In genomic region chr3:128455786-128456748, GRCh38 we compare ENCODE assay signal across 15 cellular contexts. TPM values are rescaled to one million over a fixed set of nuclear protein-coding genes. Genes with fewer than 3 reads are reported as not detected.
DNase-seq lines count a peak whose midpoint lies in the region; ATAC-seq and TF ChIP-seq lines count a peak whose summit lies in the region.
"Had no signal": no experiment of that assay in that cellular context is flagged by ENCODE, and none has a peak within 500 bp of the region (broad histone marks: within the 10 kb centered on the region; RNA-seq: fewer than 3 reads in every experiment).

No MANE protein-coding gene starts in this region.

- CTCF ChIA-PET in HEK293 (lab: Yijun Ruan, JAX), result no interaction called here

- H3K4me1 ChIP-seq in HEK293 (ENCODE audit: control insufficient read depth, insufficient read depth, low read length), result no peaks in the 10 kb centered on the region
- no peaks in the 10 kb centered on the region for H3K4me1 ChIP-seq in RWPE2 (ENCODE audit: insufficient read depth, poor library complexity, severe bottlenecking)
- peaks cover 10% of the 10 kb centered on the region for H3K4me1 ChIP-seq in mesendoderm (ENCODE audit: control insufficient read depth, low read depth, low read length)

- H2BK5ac ChIP-seq in mesendoderm (ENCODE audit: low read length), result no peak overlapping the region

- H3K9ac ChIP-seq in mesendoderm (ENCODE audit: low read length), result peak overlapping the region; percentile 20
- H3K9ac ChIP-seq: BLaER1 had no signal

- ATAC-seq in RWPE2 (ENCODE audit: low read depth) (peak; percentile 26; the same call in 1 of the 3 replicates), GM19395 (IDR thresholded peaks at IDR 0.05; ENCODE audit: unreplicated experiment) (no peak), GM18909 (IDR thresholded peaks at IDR 0.05; ENCODE audit: poor library complexity, unreplicated experiment) (no peak)
- ATAC-seq: HCT116 had no signal

- DNase-seq in DMS 273 treated with DMSO at 0.1 percent for 48 hours (lab: John Stamatoyannopoulos, UW) (peak; percentile 11), RWPE2 (ENCODE audit: low spot score) (no peak), mesendoderm (no peak), NCI-H226 (no peak), NCI-H1105 treated with DMSO at 0.1 percent for 48 hours (lab: John Stamatoyannopoulos, UW) (no peak)
- DNase-seq: DMS153, NCI-H2107, NCI-H510A, SHP77, T-helper 2 cell had no signal

- no peak overlapping the region for H3K4ac ChIP-seq in mesendoderm (ENCODE audit: low read depth, low read length)

- H4K5ac ChIP-seq in mesendoderm (ENCODE audit: low read length), result no peak overlapping the region

- no peak overlapping the region for H3K4me2 ChIP-seq in mesendoderm (ENCODE audit: low read length)

- no peak overlapping the region for H3K23ac ChIP-seq in mesendoderm (ENCODE audit: low read length)

- H2BK120ac ChIP-seq in mesendoderm (ENCODE audit: low read depth, low read length), result no peak overlapping the region

- H2BK15ac ChIP-seq in mesendoderm (replicated peaks; ENCODE audit: low read depth), result no peak overlapping the region

- H3K27me3 ChIP-seq in RWPE2 (ENCODE audit: insufficient read depth, poor library complexity, severe bottlenecking), result no peaks in the 10 kb centered on the region
- no peaks in the 10 kb centered on the region for H3K27me3 ChIP-seq in mesendoderm (ENCODE audit: insufficient read depth, low read length, poor library complexity)

- WGBS in mesendoderm (ENCODE audit: extremely low coverage, insufficient coverage, low lambda C conversion rate), result no CpG with 5 or more reads among the region's 16 CpGs

- no peak overlapping the region for H3K4me3 ChIP-seq in HEK293 (ENCODE audit: low read depth, low read length)
- no peak overlapping the region for H3K4me3 ChIP-seq in RWPE2 (ENCODE audit: severe bottlenecking)
- H3K4me3 ChIP-seq in mesendoderm (ENCODE audit: low read length), result no peak overlapping the region
- H3K4me3 ChIP-seq: BLaER1 had no signal

- H3K27ac ChIP-seq in HEK293 (ENCODE audit: extremely low read depth, low read depth, low read length) (no peak overlapping the region), RWPE2 (ENCODE audit: poor library complexity, severe bottlenecking) (no peak overlapping the region), mesendoderm (ENCODE audit: low read depth, low read length) (no peak overlapping the region)
- H3K27ac ChIP-seq: BLaER1 had no signal

- H3K79me1 ChIP-seq in mesendoderm (ENCODE audit: low read length), result no peaks in the 10 kb centered on the region

- H3K36me3 ChIP-seq in HEK293 (ENCODE audit: control insufficient read depth in 2 of 2, insufficient read depth in 1 of 2, low read length in 2 of 2), result no peaks in the 10 kb centered on the region
- H3K36me3 ChIP-seq in RWPE2 (ENCODE audit: low read depth), result no peaks in the 10 kb centered on the region
- no peaks in the 10 kb centered on the region for H3K36me3 ChIP-seq in mesendoderm (ENCODE audit: control insufficient read depth, insufficient read depth, low read length)
- H3K36me3 ChIP-seq: BLaER1 had no signal

- no peaks in the 10 kb centered on the region for H3K79me2 ChIP-seq in mesendoderm (ENCODE audit: control insufficient read depth, insufficient read depth, low read length)

- H3K9me3 ChIP-seq in HEK293 (ENCODE audit: control insufficient read depth, insufficient read depth, low read depth, low read length) (no peaks in the 10 kb centered on the region), RWPE2 (ENCODE audit: severe bottlenecking) (no peaks in the 10 kb centered on the region)
- H3K9me3 ChIP-seq: BLaER1 had no signal

- peak overlapping the region; percentile 65 for H2AK5ac ChIP-seq in mesendoderm (ENCODE audit: low read length)

- TF ChIP-seq CTCF in HEK293 (tag by site-specific recombination; IDR thresholded peaks at IDR 0.05) (no peak), RWPE2 (IDR thresholded peaks at IDR 0.05; ENCODE audit: poor library complexity, severe bottlenecking) (no peak)

- H3K18ac ChIP-seq in mesendoderm (ENCODE audit: low read length), result no peak overlapping the region

- H3K56ac ChIP-seq in mesendoderm (ENCODE audit: low read length), result peak overlapping the region; percentile 54

- no peak overlapping the region for H4K8ac ChIP-seq in mesendoderm (ENCODE audit: low read depth, low read length)

- POLR2A ChIA-PET in HEK293 (lab: Yijun Ruan, JAX), result no interaction called here

TF ChIP-seq in HEK293, 187 proteins besides CTCF, POLR2A, EP300 and RAD21:
- TF ChIP-seq ZNF664 (tag by site-specific recombination; IDR thresholded peaks at IDR 0.05), result no peak
- peak; percentile 48; the same call in 1 of the 2 replicates for TF ChIP-seq ZBTB20 (tag by site-specific recombination; IDR thresholded peaks at IDR 0.05)

RNA-seq across cellular contexts. Expression of gene DNAJB8, which starts 10.6 kb away (rescaled TPM):
- polyA plus RNA-seq in mesendoderm (2013, experiment 1 of 2), result not detected
- polyA plus RNA-seq in mesendoderm (2013, experiment 2 of 2), result not detected

RNA-seq across cellular contexts. Expression of gene GATA2, which starts 36.9 kb away (rescaled TPM):
- 0.80 TPM for polyA plus RNA-seq in mesendoderm (2013, experiment 1 of 2)
- polyA plus RNA-seq in mesendoderm (2013, experiment 2 of 2), result 0.69 TPM
